Comparison of ENCODE assay signal across 1 cellular context in the genomic region with DNA sequence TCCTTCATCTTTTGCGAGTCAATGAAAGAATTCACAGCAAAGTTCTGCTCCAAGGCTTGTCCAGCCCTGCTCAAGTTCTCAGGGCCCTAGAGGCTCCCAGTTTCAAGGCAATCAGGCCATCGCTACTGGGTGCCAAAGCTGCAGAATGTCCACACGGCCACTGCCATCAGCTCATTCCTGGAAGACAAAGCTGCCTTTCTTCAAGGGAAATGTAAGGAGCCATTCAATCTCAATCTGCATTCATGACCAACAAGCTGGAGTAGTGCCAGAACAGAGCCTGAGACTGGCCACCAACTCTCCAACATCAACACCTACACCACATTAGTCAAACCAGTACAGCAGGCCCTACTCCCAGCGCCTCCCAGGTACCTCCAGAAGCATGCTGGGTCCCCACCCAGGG.
TF ChIP-seq lines count a peak whose summit lies in the region.

No MANE protein-coding gene starts in this region.

TF ChIP-seq in WTC11, 78 proteins besides CTCF, POLR2A, EP300 and RAD21 (continued from another document):
- TF ChIP-seq, protein P1, sequence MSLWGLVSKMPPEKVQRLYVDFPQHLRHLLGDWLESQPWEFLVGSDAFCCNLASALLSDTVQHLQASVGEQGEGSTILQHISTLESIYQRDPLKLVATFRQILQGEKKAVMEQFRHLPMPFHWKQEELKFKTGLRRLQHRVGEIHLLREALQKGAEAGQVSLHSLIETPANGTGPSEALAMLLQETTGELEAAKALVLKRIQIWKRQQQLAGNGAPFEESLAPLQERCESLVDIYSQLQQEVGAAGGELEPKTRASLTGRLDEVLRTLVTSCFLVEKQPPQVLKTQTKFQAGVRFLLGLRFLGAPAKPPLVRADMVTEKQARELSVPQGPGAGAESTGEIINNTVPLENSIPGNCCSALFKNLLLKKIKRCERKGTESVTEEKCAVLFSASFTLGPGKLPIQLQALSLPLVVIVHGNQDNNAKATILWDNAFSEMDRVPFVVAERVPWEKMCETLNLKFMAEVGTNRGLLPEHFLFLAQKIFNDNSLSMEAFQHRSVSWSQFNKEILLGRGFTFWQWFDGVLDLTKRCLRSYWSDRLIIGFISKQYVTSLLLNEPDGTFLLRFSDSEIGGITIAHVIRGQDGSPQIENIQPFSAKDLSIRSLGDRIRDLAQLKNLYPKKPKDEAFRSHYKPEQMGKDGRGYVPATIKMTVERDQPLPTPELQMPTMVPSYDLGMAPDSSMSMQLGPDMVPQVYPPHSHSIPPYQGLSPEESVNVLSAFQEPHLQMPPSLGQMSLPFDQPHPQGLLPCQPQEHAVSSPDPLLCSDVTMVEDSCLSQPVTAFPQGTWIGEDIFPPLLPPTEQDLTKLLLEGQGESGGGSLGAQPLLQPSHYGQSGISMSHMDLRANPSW (CRISPR knock-in tag; conservative IDR thresholded peaks at IDR 0.05; ENCODE audit: low read depth) = no peak
